ENCODE assay signal across 14 cellular contexts in the genomic region with DNA sequence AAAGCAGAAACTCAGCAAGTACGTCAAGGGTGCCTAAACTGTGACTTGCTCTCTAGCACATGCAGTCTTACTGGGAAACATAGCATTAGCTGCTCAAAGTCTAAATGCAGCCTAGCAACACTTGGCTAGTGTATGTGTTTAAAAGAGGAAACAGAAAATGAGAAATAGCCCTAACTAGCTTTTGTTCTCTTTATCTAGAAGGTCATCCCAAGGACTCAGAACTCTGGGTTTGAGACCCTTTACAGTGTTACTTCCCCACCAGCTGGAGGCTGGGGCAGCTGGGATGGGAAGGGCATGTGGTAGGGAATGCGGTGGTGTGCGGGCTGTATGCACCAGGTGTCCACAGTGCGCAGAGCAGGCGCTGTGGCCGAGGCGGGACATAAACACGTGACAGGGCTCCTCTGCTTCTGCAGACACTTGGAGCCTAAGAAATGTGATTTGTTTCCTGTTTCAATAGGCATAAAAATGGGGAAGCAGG. TPM values are rescaled to one million over a fixed set of nuclear protein-coding genes. Genes with fewer than 3 reads are reported as not detected.
DNase-seq lines count a peak whose midpoint lies in the region; ATAC-seq and TF ChIP-seq lines count a peak whose summit lies in the region.
"Had no signal": no experiment of that assay in that cellular context is flagged by ENCODE, and none has a peak within 500 bp of the region (broad histone marks: within the 10 kb centered on the region; RNA-seq: fewer than 3 reads in every experiment).

No MANE protein-coding gene starts in this region.

- H3K36me3 Mint-ChIP-seq in brain = peaks cover 6% of the 10 kb centered on the region
- no peaks in the 10 kb centered on the region for H3K36me3 Mint-ChIP-seq in activated T-helper 17 cell treated with anti-CD3 and anti-CD28 coated beads, Interleukin-2, amount 50 U/mL, for 72 hours (ENCODE audit: low read depth)
- H3K36me3 Mint-ChIP-seq: activated naive CD8-positive, alpha-beta T cell treated with anti-CD3 and anti-CD28 coated beads for 36 hours had no signal

- no peaks in the 10 kb centered on the region for H3K9me3 ChIP-seq in lung (ENCODE audit: control insufficient read depth in 2 of 2, insufficient read depth in 1 of 2, low read length in 1 of 2)
- H3K9me3 ChIP-seq: HAP-1 had no signal

- no peak overlapping the region for H3K4me3 Mint-ChIP-seq in brain
- H3K4me3 Mint-ChIP-seq in activated T-helper 17 cell treated with anti-CD3 and anti-CD28 coated beads, Interleukin-2, amount 50 U/mL, for 72 hours = no peak overlapping the region
- H3K4me3 Mint-ChIP-seq: activated naive CD8-positive, alpha-beta T cell treated with anti-CD3 and anti-CD28 coated beads for 36 hours; T-helper 2 cell treated with Interferon-gamma antibody and Interleukin-4, amounts not matched to agents 5 μg/mL and 100 μg/mL, for 36 hours had no signal

- peak overlapping the region in 3 of 5 experiments; percentile 11 to 90 (median 88) for H3K27ac Mint-ChIP-seq in brain
- H3K27ac Mint-ChIP-seq in activated T-helper 17 cell treated with anti-CD3 and anti-CD28 coated beads, Interleukin-2, amount 50 U/mL, for 72 hours = no peak overlapping the region
- H3K27ac Mint-ChIP-seq: activated naive CD8-positive, alpha-beta T cell treated with anti-CD3 and anti-CD28 coated beads for 36 hours; T-helper 2 cell treated with Interferon-gamma antibody and Interleukin-4, amounts not matched to agents 5 μg/mL and 100 μg/mL, for 36 hours had no signal

- WGBS in lung, 2 donors = 42 to 53% methylated on average over 8 of the region's 8 CpGs

- TF ChIP-seq CTCF in brain (conservative IDR thresholded peaks at IDR 0.05) = no peak
- no peak for TF ChIP-seq CTCF in lung (IDR thresholded peaks at IDR 0.05; ENCODE audit: control extremely low read depth, extremely low read depth)

- H3K27me3 ChIP-seq in lung (ENCODE audit: control insufficient read depth, insufficient read depth) = no peaks in the 10 kb centered on the region

- H3K4me3 ChIP-seq in lung = no peak overlapping the region
- H3K4me3 ChIP-seq: HAP-1 had no signal

- DNase-seq in NOMO-1 treated with dmso at 0.1 percent for 144 hours (lab: John Stamatoyannopoulos, UW; ENCODE audit: unreplicated experiment) = peak; percentile 83
- no peak for DNase-seq in lung (ENCODE audit: low spot score)
- DNase-seq in activated effector memory CD4-positive, alpha-beta T cell treated with anti-CD3 and anti-CD28 coated beads, Interleukin-2, amount 50 U/mL, for 16 hours = no peak
- DNase-seq in NCI-H2081 treated with DMSO at 0.1 percent for 48 hours (lab: John Stamatoyannopoulos, UW) = no peak
- DNase-seq: activated naive CD8-positive, alpha-beta T cell treated with anti-CD3 and anti-CD28 coated beads for 36 hours; cortex of kidney; GDM1; NCI-H2171 treated with DMSO at 0.1 percent for 48 hours had no signal

- H3K4me1 ChIP-seq in lung (ENCODE audit: control insufficient read depth in 2 of 2, insufficient read depth in 2 of 2, low read length in 2 of 2) = peaks cover 5 to 9% of the 10 kb centered on the region in 2 donors

- peak overlapping the region in 1 of 2 donors; percentile 57 for H3K27ac ChIP-seq in lung (ENCODE audit: low read depth in 1 of 2, low read length in 1 of 2)
- H3K27ac ChIP-seq in temporal lobe (ENCODE audit: low read depth, low read length) = peak overlapping the region; percentile 42

- peaks cover 93% of the 10 kb centered on the region for H3K4me1 Mint-ChIP-seq in brain
- no peaks in the 10 kb centered on the region for H3K4me1 Mint-ChIP-seq in activated T-helper 17 cell treated with anti-CD3 and anti-CD28 coated beads, Interleukin-2, amount 50 U/mL, for 72 hours

- H3K36me3 ChIP-seq in lung (ENCODE audit: control insufficient read depth in 2 of 2, insufficient read depth in 2 of 2, low read length in 2 of 2) = peaks cover 0 to 4% of the 10 kb centered on the region in 2 donors
- H3K36me3 ChIP-seq: HAP-1 had no signal

- H3K27me3 Mint-ChIP-seq in brain = peaks cover 16% of the 10 kb centered on the region
- peaks cover 65% of the 10 kb centered on the region for H3K27me3 Mint-ChIP-seq in activated T-helper 17 cell treated with anti-CD3 and anti-CD28 coated beads, Interleukin-2, amount 50 U/mL, for 72 hours

- no peaks in the 10 kb centered on the region for H3K9me3 Mint-ChIP-seq in brain
- no peaks in the 10 kb centered on the region for H3K9me3 Mint-ChIP-seq in activated T-helper 17 cell treated with anti-CD3 and anti-CD28 coated beads, Interleukin-2, amount 50 U/mL, for 72 hours
- H3K9me3 Mint-ChIP-seq: activated naive CD8-positive, alpha-beta T cell treated with anti-CD3 and anti-CD28 coated beads for 36 hours; T-helper 2 cell treated with Interferon-gamma antibody and Interleukin-4, amounts not matched to agents 5 μg/mL and 100 μg/mL, for 36 hours had no signal

- ATAC-seq in lung (ENCODE audit: insufficient read depth, low FRiP score) = peak; percentile 39
- no peak for ATAC-seq in activated T-helper 17 cell treated with anti-CD3 and anti-CD28 coated beads, Interleukin-2, amount 50 U/mL, for 72 hours (replicated peaks)
- ATAC-seq: Panc1 had no signal

RNA-seq across cellular contexts. Expression of a gene that starts 13.3 kb away (rescaled TPM):
- polyA plus RNA-seq in brain (ENCODE audit: insufficient read depth, low read depth, low replicate concordance) = 8.5 TPM
- total RNA-seq in lung = 10 to 100 TPM; 32.5 to 53.9 TPM
- polyA plus RNA-seq in lung = 10 to 100 TPM; 12.5 to 13.5 TPM
- 28.8 TPM for total RNA-seq in temporal lobe
- total RNA-seq in activated T-helper 17 cell treated with anti-CD3 and anti-CD28 coated beads, Interleukin-2, amount 50 U/mL, for 72 hours = 1 to 10 TPM in 1 of 2 donors, under 1 TPM in 1; 0.99 to 1.2 TPM

Comparison
In these comparisons a context has a peak if more than half of its experiments do, and no peak if none do; other contexts are left out.
1. RNA of a gene that starts 13.3 kb away (total RNA-seq): 32.5 to 53.9 TPM in lung and 28.8 TPM in temporal lobe (single experiment); 0.99 to 1.2 TPM in activated T-helper 17 cell treated with anti-CD3 and anti-CD28 coated beads, Interleukin-2, amount 50 U/mL, for 72 hours; every median in the first group is over 10 times any median in the second.